1 cellular context compared by ENCODE assay signal in the genomic region with DNA sequence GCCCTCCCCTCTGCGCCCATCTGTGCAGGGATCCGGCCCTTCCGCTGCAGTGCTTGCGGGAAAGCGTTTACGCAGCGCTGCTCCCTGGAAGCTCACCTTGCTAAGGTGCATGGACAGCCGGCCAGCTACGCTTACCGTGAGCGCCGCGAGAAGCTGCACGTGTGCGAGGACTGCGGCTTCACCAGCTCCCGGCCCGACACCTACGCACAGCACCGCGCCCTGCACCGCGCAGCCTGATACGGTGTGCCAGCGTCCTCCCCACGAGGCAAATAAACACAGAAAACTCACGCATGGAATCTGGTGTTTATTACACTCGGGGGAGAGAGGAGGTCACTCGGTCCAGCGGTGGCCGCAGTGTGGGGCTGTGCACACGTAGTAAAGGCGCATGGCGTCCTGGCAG.
TF ChIP-seq lines count a peak whose summit lies in the region.

No MANE protein-coding gene starts in this region.

TF ChIP-seq in H1, 55 proteins besides CTCF, POLR2A, EP300 and RAD21:
- TF ChIP-seq, protein P1, sequence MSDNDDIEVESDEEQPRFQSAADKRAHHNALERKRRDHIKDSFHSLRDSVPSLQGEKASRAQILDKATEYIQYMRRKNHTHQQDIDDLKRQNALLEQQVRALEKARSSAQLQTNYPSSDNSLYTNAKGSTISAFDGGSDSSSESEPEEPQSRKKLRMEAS (IDR thresholded peaks at IDR 0.05): no peak
- TF ChIP-seq GTF2F1 (IDR thresholded peaks at IDR 0.05; ENCODE audit: borderline replicate concordance, low read depth, low read length): no peak
- TF ChIP-seq GABPA (IDR thresholded peaks at IDR 0.05; ENCODE audit: borderline replicate concordance, insufficient read depth, low read length): no peak
- no peak for TF ChIP-seq TAF7 (optimal IDR thresholded peaks at IDR 0.05; ENCODE audit: borderline replicate concordance, low read depth, low read length)
- TF ChIP-seq TAF1 (IDR thresholded peaks at IDR 0.05; ENCODE audit: low read depth, low read length): no peak
- TF ChIP-seq CBX5 (IDR thresholded peaks at IDR 0.05; ENCODE audit: low read depth, low read length): no peak
